In genomic region chr20:384723-385122, GRCh38 we compare ENCODE assay signal across 15 cellular contexts. TPM values are rescaled to one million over a fixed set of nuclear protein-coding genes. Genes with fewer than 3 reads are reported as not detected.
DNase-seq lines count a peak whose midpoint lies in the region; ATAC-seq and TF ChIP-seq lines count a peak whose summit lies in the region.
"Had no signal": no experiment of that assay in that cellular context is flagged by ENCODE, and none has a peak within 500 bp of the region (broad histone marks: within the 10 kb centered on the region; RNA-seq: fewer than 3 reads in every experiment).

No MANE protein-coding gene starts in this region.

- peak overlapping the region in 7 of 11 experiments; percentile 4 to 92 (median 37); a peak in 9 of 22 replicates for H3K4me2 ChIP-seq in BLaER1 treated with 17β-estradiol and CSF1 and Interleukin-3, amounts not matched to agents 10 nM and 100 nM

- peak overlapping the region in 1 of 4 donors; percentile 52 for H3K4me3 Mint-ChIP-seq in IgD-negative memory B cell
- H3K4me3 Mint-ChIP-seq in activated T-helper 2 cell treated with anti-CD3 and anti-CD28 coated beads, Interferon-gamma antibody, Interleukin-2, Interleukin-4, amounts not matched to agents 10 μg/mL and 5 μg/mL and 100 μg/mL, durations not matched to agents 14 hours and 24 hours and 36 hours (ENCODE audit: low read depth): no peak overlapping the region
- H3K4me3 Mint-ChIP-seq in nephron: peak overlapping the region in 2 of 3 experiments; percentile 30 to 47
- H3K4me3 Mint-ChIP-seq: B cell; CD8-positive, alpha-beta T cell had no signal

- H3K4me1 ChIP-seq in BLaER1 treated with 17β-estradiol and CSF1 and Interleukin-3, amounts not matched to agents 10 nM and 100 nM: peaks cover 16 to 43% (median 37%) of the 10 kb centered on the region in 10 experiments

- H3K27ac Mint-ChIP-seq in IgD-negative memory B cell (peak overlapping the region in 2 of 3 donors; percentile 4 to 59), nephron (no peak overlapping the region)
- H3K27ac Mint-ChIP-seq in activated T-helper 2 cell treated with anti-CD3 and anti-CD28 coated beads, Interferon-gamma antibody, Interleukin-2, Interleukin-4, amounts not matched to agents 10 μg/mL and 5 μg/mL and 100 μg/mL, durations not matched to agents 14 hours and 24 hours and 36 hours: peak overlapping the region; percentile 11
- H3K27ac Mint-ChIP-seq: CD8-positive, alpha-beta T cell had no signal

- H3K36me3 Mint-ChIP-seq in IgD-negative memory B cell: peaks cover 5% of the 10 kb centered on the region
- peaks cover 43% of the 10 kb centered on the region for H3K36me3 Mint-ChIP-seq in activated T-helper 2 cell treated with anti-CD3 and anti-CD28 coated beads, Interferon-gamma antibody, Interleukin-2, Interleukin-4, amounts not matched to agents 10 μg/mL and 5 μg/mL and 100 μg/mL, durations not matched to agents 14 hours and 24 hours and 36 hours (ENCODE audit: low read depth)
- H3K36me3 Mint-ChIP-seq in nephron (ENCODE audit: low read depth): no peaks in the 10 kb centered on the region

- no peaks in the 10 kb centered on the region for H3K27me3 ChIP-seq in BLaER1 treated with 17β-estradiol and CSF1 and Interleukin-3, amounts not matched to agents 10 nM and 100 nM
- H3K27me3 ChIP-seq: SJSA1 had no signal

- 0 out of 22 replicates have a peak overlapping the region, but pooled peaks of 1 of the 11 experiments have one; percentile 100 for H3K27ac ChIP-seq in BLaER1 treated with 17β-estradiol and CSF1 and Interleukin-3, amounts not matched to agents 10 nM and 100 nM
- H3K27ac ChIP-seq: SJSA1 had no signal

- peak overlapping the region in 2 of 11 experiments; percentile 14 to 94; a peak in 2 of 22 replicates for H3K9ac ChIP-seq in BLaER1 treated with 17β-estradiol and CSF1 and Interleukin-3, amounts not matched to agents 10 nM and 100 nM

- H3K4me1 Mint-ChIP-seq in IgD-negative memory B cell (peaks cover 5 to 17% (median 7%) of the 10 kb centered on the region in 3 donors), nephron (no peaks in the 10 kb centered on the region)
- H3K4me1 Mint-ChIP-seq in activated T-helper 2 cell treated with anti-CD3 and anti-CD28 coated beads, Interferon-gamma antibody, Interleukin-2, Interleukin-4, amounts not matched to agents 10 μg/mL and 5 μg/mL and 100 μg/mL, durations not matched to agents 14 hours and 24 hours and 36 hours (ENCODE audit: low read depth): peaks cover 23% of the 10 kb centered on the region

- intact Hi-C loops in activated T-helper 2 cell treated with anti-CD3 and anti-CD28 coated beads, Interferon-gamma antibody, Interleukin-2, Interleukin-4, amounts not matched to agents 10 μg/mL and 5 μg/mL and 100 μg/mL, durations not matched to agents 14 hours and 24 hours and 36 hours (cut with micrococcal nuclease): no loop called here

- no peak for TF ChIP-seq CTCF in nephron (IDR thresholded peaks at IDR 0.05; ENCODE audit: unreplicated experiment in 3 of 3)

- no peaks in the 10 kb centered on the region for H3K27me3 Mint-ChIP-seq in IgD-negative memory B cell
- no peaks in the 10 kb centered on the region for H3K27me3 Mint-ChIP-seq in activated T-helper 2 cell treated with anti-CD3 and anti-CD28 coated beads, Interferon-gamma antibody, Interleukin-2, Interleukin-4, amounts not matched to agents 10 μg/mL and 5 μg/mL and 100 μg/mL, durations not matched to agents 14 hours and 24 hours and 36 hours (ENCODE audit: low read depth)
- H3K27me3 Mint-ChIP-seq in nephron (ENCODE audit: low read depth): peaks cover 27% of the 10 kb centered on the region
- H3K27me3 Mint-ChIP-seq: B cell had no signal

- H3K9me3 Mint-ChIP-seq in IgD-negative memory B cell: no peaks in the 10 kb centered on the region
- no peaks in the 10 kb centered on the region for H3K9me3 Mint-ChIP-seq in activated T-helper 2 cell treated with anti-CD3 and anti-CD28 coated beads, Interferon-gamma antibody, Interleukin-2, Interleukin-4, amounts not matched to agents 10 μg/mL and 5 μg/mL and 100 μg/mL, durations not matched to agents 14 hours and 24 hours and 36 hours
- H3K9me3 Mint-ChIP-seq in nephron: no peaks in the 10 kb centered on the region
- H3K9me3 Mint-ChIP-seq: CD8-positive, alpha-beta T cell had no signal

- no peak overlapping the region for H3K4me3 ChIP-seq in BLaER1 treated with 17β-estradiol and CSF1 and Interleukin-3, amounts not matched to agents 10 nM and 100 nM
- H3K4me3 ChIP-seq: HAP-1, SJSA1 had no signal

- ATAC-seq in GM21515 (IDR thresholded peaks at IDR 0.05; ENCODE audit: unreplicated experiment): no peak
- ATAC-seq: CD8-positive, alpha-beta T cell had no signal

- H3K36me3 ChIP-seq in BLaER1 treated with 17β-estradiol and CSF1 and Interleukin-3, amounts not matched to agents 10 nM and 100 nM: peaks cover 51 to 77% (median 62%) of the 10 kb centered on the region in 11 experiments

- no peak for DNase-seq in activated T-helper 2 cell treated with anti-CD3 and anti-CD28 coated beads, Interferon-gamma antibody, Interleukin-2, Interleukin-4, amounts not matched to agents 10 μg/mL and 5 μg/mL and 100 μg/mL, durations not matched to agents 14 hours and 24 hours and 36 hours (ENCODE audit: low spot score)
- DNase-seq in iPS-NIHi11 (ENCODE audit: low spot score): no peak
- DNase-seq in effector CD8-positive, alpha-beta T cell (lab: John Stamatoyannopoulos, UW): no peak
- DNase-seq: CD8-positive, alpha-beta T cell; DMS79; IMR-90; NCI-H187; NCI-H526 treated with DMSO at 0.1 percent for 48 hours had no signal

- H3K9me3 ChIP-seq in BLaER1 treated with 17β-estradiol and CSF1 and Interleukin-3, amounts not matched to agents 10 nM and 100 nM (replicated peaks in 1 of 11): no peaks in the 10 kb centered on the region
- H3K9me3 ChIP-seq: HAP-1, SJSA1 had no signal

- H4K20me1 ChIP-seq in BLaER1 treated with 17β-estradiol and CSF1 and Interleukin-3, amounts not matched to agents 10 nM and 100 nM: peaks cover 68 to 79% (median 78%) of the 10 kb centered on the region in 11 experiments; a peak in 21 of 22 replicates

RNA-seq across cellular contexts. Expression of gene TRIB3, which starts 4.2 kb away (rescaled TPM):
- polyA plus RNA-seq in IgD-negative memory B cell: 20.1 TPM
- total RNA-seq in activated T-helper 2 cell treated with anti-CD3 and anti-CD28 coated beads, Interferon-gamma antibody, Interleukin-2, Interleukin-4, amounts not matched to agents 10 μg/mL and 5 μg/mL and 100 μg/mL, durations not matched to agents 14 hours and 24 hours and 36 hours: 31.6 and 32.2 TPM in 2 replicates

RNA-seq across cellular contexts. Expression of gene RBCK1, which starts 23.4 kb away (rescaled TPM):
- 107 TPM for polyA plus RNA-seq in IgD-negative memory B cell
- 112 and 118 TPM in 2 replicates for total RNA-seq in activated T-helper 2 cell treated with anti-CD3 and anti-CD28 coated beads, Interferon-gamma antibody, Interleukin-2, Interleukin-4, amounts not matched to agents 10 μg/mL and 5 μg/mL and 100 μg/mL, durations not matched to agents 14 hours and 24 hours and 36 hours

RNA-seq across cellular contexts. Expression of gene NRSN2, which starts 37.8 kb away (rescaled TPM):
- 6.2 TPM for polyA plus RNA-seq in IgD-negative memory B cell
- 5.9 and 7.1 TPM in 2 replicates for total RNA-seq in activated T-helper 2 cell treated with anti-CD3 and anti-CD28 coated beads, Interferon-gamma antibody, Interleukin-2, Interleukin-4, amounts not matched to agents 10 μg/mL and 5 μg/mL and 100 μg/mL, durations not matched to agents 14 hours and 24 hours and 36 hours

RNA-seq across cellular contexts. Expression of gene SOX12, which starts 59.4 kb away (rescaled TPM):
- polyA plus RNA-seq in IgD-negative memory B cell: 1.9 TPM
- 14.4 and 15.0 TPM in 2 replicates for total RNA-seq in activated T-helper 2 cell treated with anti-CD3 and anti-CD28 coated beads, Interferon-gamma antibody, Interleukin-2, Interleukin-4, amounts not matched to agents 10 μg/mL and 5 μg/mL and 100 μg/mL, durations not matched to agents 14 hours and 24 hours and 36 hours

Comparison
In these comparisons a context has a peak if more than half of its experiments do, and no peak if none do; other contexts are left out.
1. H3K27ac Mint-ChIP-seq: peak in IgD-negative memory B cell (2 of 3) and activated T-helper 2 cell treated with anti-CD3 and anti-CD28 coated beads, Interferon-gamma antibody, Interleukin-2, Interleukin-4, amounts not matched to agents 10 μg/mL and 5 μg/mL and 100 μg/mL, durations not matched to agents 14 hours and 24 hours and 36 hours (single experiment); none in nephron (0 of 3).